In genomic region chr17:82010575-82011525, GRCh38 we compare ENCODE assay signal across 25 cellular contexts. TPM values are rescaled to one million over a fixed set of nuclear protein-coding genes. Genes with fewer than 3 reads are reported as not detected.
A peak's percentile ranks its signal among the peaks of the same experiment; 100 is the strongest.
DNase-seq lines count a peak whose midpoint lies in the region; ATAC-seq, FAIRE-seq and TF ChIP-seq lines count a peak whose summit lies in the region.
"Had no signal": no experiment of that assay in that cellular context is flagged by ENCODE, and none has a peak within 500 bp of the region (broad histone marks: within the 10 kb centered on the region; RNA-seq: fewer than 3 reads in every experiment).

No MANE protein-coding gene starts in this region.

- TF ChIP-seq RAD21 in GM12878 (IDR thresholded peaks at IDR 0.05; ENCODE audit: insufficient read depth, low read depth, low read length), result no peak

- H3K4me1 ChIP-seq in BLaER1 (peaks cover 78% of the 10 kb centered on the region), HEK293 (ENCODE audit: control insufficient read depth, insufficient read depth, low read length) (no peaks in the 10 kb centered on the region), GM12878 (ENCODE audit: control insufficient read depth, insufficient read depth, low read length) (no peaks in the 10 kb centered on the region), osteoblast (ENCODE audit: insufficient read depth, low read length) (peaks cover 26% of the 10 kb centered on the region)
- H3K4me1 ChIP-seq: HAP-1 had no signal

- CTCF ChIA-PET in HEK293 (lab: Yijun Ruan, JAX) (interaction anchor here (0.5 to 4.7 kb wide), 3 partner anchors 10 to 86 kb away, joined by 3 to 30 read pairs (median 3); no protein-coding TSS in a partner anchor), GM12878 (lab: Yijun Ruan, JAX) (no interaction called here)

- in situ Hi-C loops in GM12878 (cut with MboI), result no loop called here

- no TSS peak for BruUV-seq in GM12878 (replicated peaks; lab: Mats Ljungman, UMichigan)

- DNase-seq in GM12878 (ENCODE audit: low read depth, low spot score), result no peak
- DNase-seq in osteoblast (ENCODE audit: insufficient read length, low spot score, missing footprints), result peak; percentile 83
- no peak for DNase-seq in hepatic stellate cell (ENCODE audit: low spot score)
- no peak for DNase-seq in NCI-H1092 treated with DMSO at 0.1 percent for 48 hours (lab: John Stamatoyannopoulos, UW)
- DNase-seq: 8988T; ACHN; AML-193; BE2C; CD4-positive, alpha-beta T cell; CD8-positive, alpha-beta memory T cell; DMS 273 treated with DMSO at 0.1 percent for 48 hours; DMS79; EL; GDM1 had no signal

- H3K27ac ChIP-seq in BLaER1 (no peak overlapping the region), HEK293 (ENCODE audit: extremely low read depth, low read depth, low read length) (no peak overlapping the region), GM12878 (ENCODE audit: control insufficient read depth, insufficient read depth) (no peak overlapping the region), osteoblast (ENCODE audit: low read depth, low read length) (no peak overlapping the region)

- peak overlapping the region; percentile 85 for H3K4me2 ChIP-seq in BLaER1
- H3K4me2 ChIP-seq in GM12878 (ENCODE audit: control insufficient read depth, insufficient read depth), result no peak overlapping the region
- H3K4me2 ChIP-seq in osteoblast (ENCODE audit: insufficient read depth, low read length), result no peak overlapping the region
- H3K4me2 ChIP-seq: A549, GM23338 had no signal

- peaks cover 67% of the 10 kb centered on the region for H4K20me1 ChIP-seq in BLaER1
- no peaks in the 10 kb centered on the region for H4K20me1 ChIP-seq in GM12878 (ENCODE audit: control insufficient read depth, insufficient read depth)
- peaks cover 7% of the 10 kb centered on the region for H4K20me1 ChIP-seq in osteoblast (ENCODE audit: insufficient read depth, low read length)

- H3K36me3 ChIP-seq in BLaER1, result no peaks in the 10 kb centered on the region; the same call in 1 of the 2 replicates
- H3K36me3 ChIP-seq in HEK293 (ENCODE audit: control insufficient read depth in 2 of 2, insufficient read depth in 1 of 2, low read length in 2 of 2), result peaks cover 0 to 5% of the 10 kb centered on the region in 2 experiments; a peak in 1 of 3 replicates
- no peaks in the 10 kb centered on the region for H3K36me3 ChIP-seq in GM12878 (ENCODE audit: control insufficient read depth in 2 of 2, insufficient read depth in 2 of 2, low read length in 1 of 2)
- no peaks in the 10 kb centered on the region for H3K36me3 ChIP-seq in osteoblast (ENCODE audit: insufficient read depth, low read length)
- H3K36me3 ChIP-seq: HAP-1 had no signal

- FAIRE-seq in GM12878 (lab: Jason Lieb, UNC), result no peak
- FAIRE-seq: A549, D721Med, GM12891, GM18507, H54 had no signal

- H3K9me3 ChIP-seq in BLaER1, result no peaks in the 10 kb centered on the region
- no peaks in the 10 kb centered on the region for H3K9me3 ChIP-seq in HEK293 (ENCODE audit: control insufficient read depth, insufficient read depth, low read depth, low read length)
- no peaks in the 10 kb centered on the region for H3K9me3 ChIP-seq in GM12878 (replicated peaks; ENCODE audit: control insufficient read depth, insufficient read depth, low read length)
- no peaks in the 10 kb centered on the region for H3K9me3 ChIP-seq in osteoblast (ENCODE audit: low read depth, low read length)
- H3K9me3 ChIP-seq: A549, BE2C, HAP-1 had no signal

- H3K79me2 ChIP-seq in GM12878 (ENCODE audit: control insufficient read depth, insufficient read depth, low read length) (no peaks in the 10 kb centered on the region), osteoblast (ENCODE audit: insufficient read depth, low read length) (no peaks in the 10 kb centered on the region)

- TF ChIP-seq CTCF in HEK293 (tag by site-specific recombination; IDR thresholded peaks at IDR 0.05) (no peak), GM12878 (IDR thresholded peaks at IDR 0.05 in 2 of 3, conservative IDR thresholded peaks at IDR 0.05 in 1 of 3; ENCODE audit: control insufficient read depth in 2 of 3, extremely low read depth in 1 of 3, insufficient read depth in 1 of 3, low read depth in 3 of 3, low read length in 3 of 3) (no peak), osteoblast (IDR thresholded peaks at IDR 0.05; ENCODE audit: extremely low read depth, low read depth, low read length) (no peak)

- no peak for TF ChIP-seq EP300 in GM12878 (IDR thresholded peaks at IDR 0.05; ENCODE audit: borderline replicate concordance in 1 of 2, control insufficient read depth in 1 of 2, low read depth in 2 of 2, low read length in 2 of 2)

- H3K27me3 ChIP-seq in BLaER1, result peaks cover 47% of the 10 kb centered on the region
- H3K27me3 ChIP-seq in GM12878 (replicated peaks in 1 of 2; ENCODE audit: control insufficient read depth in 2 of 2, insufficient read depth in 2 of 2, low read length in 1 of 2), result no peaks in the 10 kb centered on the region
- no peaks in the 10 kb centered on the region for H3K27me3 ChIP-seq in osteoblast (ENCODE audit: insufficient read depth, low read length)
- H3K27me3 ChIP-seq: BE2C had no signal

- SMC1A ChIA-PET in GM12878 (lab: Charles Lee; ENCODE audit: uncharacterized antibody, unreplicated experiment), result no interaction called here

- 87% methylated on average over 35 of the region's 39 CpGs for WGBS in GM12878 (ENCODE audit: insufficient coverage, insufficient replicate concordance, low lambda C conversion rate, missing lambda C conversion rate)

- RAD21 ChIA-PET in GM12878 (lab: Charles Lee; ENCODE audit: unreplicated experiment), result no interaction called here

- intact Hi-C loops in GM12878 (cut with micrococcal nuclease; ENCODE audit: unreplicated experiment), result no loop called here

- H3K4me3 ChIP-seq in BLaER1, result no peak overlapping the region
- H3K4me3 ChIP-seq in HEK293 (ENCODE audit: low read depth, low read length), result no peak overlapping the region
- no peak overlapping the region for H3K4me3 ChIP-seq in GM12878
- no peak overlapping the region for H3K4me3 ChIP-seq in osteoblast (ENCODE audit: insufficient read depth, low read length)
- H3K4me3 ChIP-seq: A549, GM23338, HAP-1 had no signal

- POLR2A ChIA-PET in HEK293 (lab: Yijun Ruan, JAX), result interaction anchor here (1.6 kb wide), 1 partner anchor 12 kb away, joined by 3 read pairs; the partner anchor contains the start of genes CENPX and LRRC45
- POLR2A ChIA-PET in GM12878 (lab: Charles Lee), result interaction anchor here (0.6 kb wide), 1 partner anchor 242 kb away, joined by 4 read pairs; no protein-coding TSS in a partner anchor

- H2AFZ ChIP-seq in GM12878 (ENCODE audit: control insufficient read depth, low read depth, low read length), result no peak overlapping the region
- H2AFZ ChIP-seq in osteoblast (ENCODE audit: low read length), result no peak overlapping the region
- H2AFZ ChIP-seq: GM23338 had no signal

- H3K9ac ChIP-seq in BLaER1 (no peak overlapping the region), GM12878 (ENCODE audit: control insufficient read depth, insufficient read depth, low read length) (no peak overlapping the region)

- ATAC-seq in GM12878 (no peak), HG03457 (IDR thresholded peaks at IDR 0.05; ENCODE audit: unreplicated experiment) (no peak)
- ATAC-seq: GM23338 had no signal

- TF ChIP-seq POLR2A in GM12878 (IDR thresholded peaks at IDR 0.05; ENCODE audit: low read depth, low read length), result peak; percentile 51; the same call in 1 of the 2 replicates

RNA-seq across cellular contexts. Expression of gene CENPX, which starts 11.8 kb away (rescaled TPM):
- 11.1 and 12.5 TPM in 2 replicates for total RNA-seq in GM12878 (2013; cell fraction: nucleolus; rRNA removed)
- total RNA-seq in GM12878 (2014; rRNA removed) (84.0 and 101 TPM in 2 replicates), GM12878 (2014; rRNA removed; fragmentation: Illumina TruSeq; extraction: Trizol) (36.1 and 39.4 TPM in 2 replicates), GM12878 (2021) (84.0 and 89.0 TPM in 2 replicates), osteoblast (13.8 and 18.8 TPM in 2 replicates)
- polyA plus RNA-seq in GM12878 (2011; ENCODE audit: low read depth), result 25.7 TPM
- polyA plus RNA-seq in GM12878 (2011; rRNA removed) (29.3 and 54.8 TPM in 2 replicates), GM12878 (2014; fragmentation: Illumina TruSeq; extraction: Trizol) (4.1 and 26.8 TPM in 2 replicates), GM12878 (2014; fragmentation: Nextera tagmentation; extraction: Ambion mirVana) (10 to 100 TPM; 11.7 to 39.3 TPM), GM12878 (2014; rRNA removed) (111 and 113 TPM in 2 replicates), GM12878 (2016; fragmentation: Nextera tagmentation; extraction: Ambion mirVana) (100 to 1,000 TPM; 181 to 182 TPM)
- polyA plus RNA-seq in GM12878 (2011; cell fraction: cytosol; rRNA removed), result 67.3 and 105 TPM in 2 replicates
- 77.9 and 82.8 TPM in 2 replicates for polyA plus RNA-seq in GM12878 (2011; cell fraction: nucleus; rRNA removed)
- 34.3 and 37.6 TPM in 2 replicates for polyA plus RNA-seq in GM12878 (2012)
- polyA minus RNA-seq in GM12878 (2011; rRNA and poly(A)+ RNA removed), result 10.0 and 21.6 TPM in 2 replicates
- polyA minus RNA-seq in GM12878 (2011; cell fraction: cytosol; rRNA and poly(A)+ RNA removed), result 10.6 and 11.4 TPM in 2 replicates
- polyA minus RNA-seq in GM12878 (2011; cell fraction: nucleus; rRNA and poly(A)+ RNA removed), result 12.7 and 15.8 TPM in 2 replicates

RNA-seq across cellular contexts. Expression of gene LRRC45, which starts 12.3 kb away (rescaled TPM):
- total RNA-seq in GM12878 (2013; cell fraction: nucleolus; rRNA removed), result 22.5 and 23.4 TPM in 2 replicates
- total RNA-seq in GM12878 (2014; rRNA removed) (18.6 and 24.2 TPM in 2 replicates), GM12878 (2014; rRNA removed; fragmentation: Illumina TruSeq; extraction: Trizol) (5.9 and 8.9 TPM in 2 replicates), GM12878 (2021) (24.9 and 27.7 TPM in 2 replicates), osteoblast (12.1 and 13.4 TPM in 2 replicates)
- polyA plus RNA-seq in GM12878 (2011; ENCODE audit: low read depth), result 2.2 TPM
- polyA plus RNA-seq in GM12878 (2011; rRNA removed) (4.5 and 7.7 TPM in 2 replicates), GM12878 (2014; fragmentation: Illumina TruSeq; extraction: Trizol) (2.5 and 3.6 TPM in 2 replicates), GM12878 (2014; fragmentation: Nextera tagmentation; extraction: Ambion mirVana) (under 1 TPM; 0.03 to 0.05 TPM), GM12878 (2014; rRNA removed) (24.2 and 24.4 TPM in 2 replicates), GM12878 (2016; fragmentation: Nextera tagmentation; extraction: Ambion mirVana) (10 to 100 TPM; 12.0 to 13.4 TPM)
- polyA plus RNA-seq in GM12878 (2011; cell fraction: cytosol; rRNA removed), result 7.3 and 16.6 TPM in 2 replicates
- polyA plus RNA-seq in GM12878 (2011; cell fraction: nucleus; rRNA removed), result 72.6 and 103 TPM in 2 replicates
- polyA plus RNA-seq in GM12878 (2012), result 8.6 and 9.9 TPM in 2 replicates
- 4.2 and 11.4 TPM in 2 replicates for polyA minus RNA-seq in GM12878 (2011; rRNA and poly(A)+ RNA removed)
- polyA minus RNA-seq in GM12878 (2011; cell fraction: cytosol; rRNA and poly(A)+ RNA removed), result 4.7 and 6.4 TPM in 2 replicates
- 12.8 and 27.8 TPM in 2 replicates for polyA minus RNA-seq in GM12878 (2011; cell fraction: nucleus; rRNA and poly(A)+ RNA removed)

RNA-seq across cellular contexts. Expression of gene RAC3, which starts 20.6 kb away (rescaled TPM):
- 2.7 and 4.9 TPM in 2 replicates for total RNA-seq in GM12878 (2013; cell fraction: nucleolus; rRNA removed)
- total RNA-seq in GM12878 (2014; rRNA removed), result 23.5 and 29.8 TPM in 2 replicates
- 9.0 and 9.2 TPM in 2 replicates for total RNA-seq in GM12878 (2014; rRNA removed; fragmentation: Illumina TruSeq; extraction: Trizol)
- 14.6 and 16.2 TPM in 2 replicates for total RNA-seq in GM12878 (2021)
- 0.71 TPM for polyA plus RNA-seq in GM12878 (2011; ENCODE audit: low read depth)
- 1.2 and 4.2 TPM in 2 replicates for polyA plus RNA-seq in GM12878 (2011; rRNA removed)
- 4.7 and 7.5 TPM in 2 replicates for polyA plus RNA-seq in GM12878 (2011; cell fraction: cytosol; rRNA removed)
- polyA plus RNA-seq in GM12878 (2011; cell fraction: nucleus; rRNA removed), result 33.2 and 47.4 TPM in 2 replicates
- 3.4 and 4.9 TPM in 2 replicates for polyA plus RNA-seq in GM12878 (2012)
- 2.8 and 9.8 TPM in 2 replicates for polyA plus RNA-seq in GM12878 (2014; fragmentation: Illumina TruSeq; extraction: Trizol)
- under 1 TPM; 0.11 to 0.16 TPM for polyA plus RNA-seq in GM12878 (2014; fragmentation: Nextera tagmentation; extraction: Ambion mirVana)
- polyA plus RNA-seq in GM12878 (2014; rRNA removed), result 32.9 and 39.8 TPM in 2 replicates
- polyA plus RNA-seq in GM12878 (2016; fragmentation: Nextera tagmentation; extraction: Ambion mirVana), result 1 to 10 TPM; 1.7 TPM
- polyA minus RNA-seq in GM12878 (2011; rRNA and poly(A)+ RNA removed), result 0.44 and 1.0 TPM in 2 replicates
- polyA minus RNA-seq in GM12878 (2011; cell fraction: cytosol; rRNA and poly(A)+ RNA removed), result 3.1 TPM in 1 of 2 replicates, not detected in the other
- polyA minus RNA-seq in GM12878 (2011; cell fraction: nucleus; rRNA and poly(A)+ RNA removed), result 2.3 and 4.8 TPM in 2 replicates
- total RNA-seq in osteoblast, result 0.59 and 1.8 TPM in 2 replicates
- polyA plus RNA-seq: CD14-positive monocyte; CD8-positive, alpha-beta memory T cell had no signal

RNA-seq across cellular contexts. Expression of gene DCXR, which starts 26.6 kb away (rescaled TPM):
- 13.4 and 14.9 TPM in 2 replicates for total RNA-seq in GM12878 (2013; cell fraction: nucleolus; rRNA removed)
- total RNA-seq in GM12878 (2014; rRNA removed), result 80.8 and 85.8 TPM in 2 replicates
- 32.4 and 39.9 TPM in 2 replicates for total RNA-seq in GM12878 (2014; rRNA removed; fragmentation: Illumina TruSeq; extraction: Trizol)
- total RNA-seq in GM12878 (2021), result 110 and 119 TPM in 2 replicates
- polyA plus RNA-seq in GM12878 (2011; ENCODE audit: low read depth), result 79.4 TPM
- polyA plus RNA-seq in GM12878 (2011; rRNA removed), result 29.9 and 66.6 TPM in 2 replicates
- 188 and 195 TPM in 2 replicates for polyA plus RNA-seq in GM12878 (2011; cell fraction: cytosol; rRNA removed)
- polyA plus RNA-seq in GM12878 (2011; cell fraction: nucleus; rRNA removed), result 136 and 154 TPM in 2 replicates
- 73.6 and 79.6 TPM in 2 replicates for polyA plus RNA-seq in GM12878 (2012)
- 45.6 and 92.0 TPM in 2 replicates for polyA plus RNA-seq in GM12878 (2014; fragmentation: Illumina TruSeq; extraction: Trizol)
- 10 to 100 TPM; 12.3 to 44.8 TPM for polyA plus RNA-seq in GM12878 (2014; fragmentation: Nextera tagmentation; extraction: Ambion mirVana)
- 128 and 151 TPM in 2 replicates for polyA plus RNA-seq in GM12878 (2014; rRNA removed)
- polyA plus RNA-seq in GM12878 (2016; fragmentation: Nextera tagmentation; extraction: Ambion mirVana), result 100 to 1,000 TPM; 122 to 139 TPM
- polyA minus RNA-seq in GM12878 (2011; rRNA and poly(A)+ RNA removed), result 53.5 and 69.9 TPM in 2 replicates
- 23.2 and 25.8 TPM in 2 replicates for polyA minus RNA-seq in GM12878 (2011; cell fraction: cytosol; rRNA and poly(A)+ RNA removed)
- polyA minus RNA-seq in GM12878 (2011; cell fraction: nucleus; rRNA and poly(A)+ RNA removed), result 21.6 and 34.3 TPM in 2 replicates
- 23.9 and 31.8 TPM in 2 replicates for total RNA-seq in osteoblast

RNA-seq across cellular contexts. Expression of gene ASPSCR1, which starts 33.4 kb away (rescaled TPM):
- 52.1 and 55.2 TPM in 2 replicates for total RNA-seq in GM12878 (2013; cell fraction: nucleolus; rRNA removed)
- total RNA-seq in GM12878 (2014; rRNA removed) (34.9 and 43.8 TPM in 2 replicates), GM12878 (2014; rRNA removed; fragmentation: Illumina TruSeq; extraction: Trizol) (14.2 and 19.0 TPM in 2 replicates), GM12878 (2021) (42.4 and 43.3 TPM in 2 replicates), osteoblast (33.9 and 35.8 TPM in 2 replicates)
- polyA plus RNA-seq in GM12878 (2011; ENCODE audit: low read depth), result 8.2 TPM
- polyA plus RNA-seq in GM12878 (2011; rRNA removed) (4.1 and 10.3 TPM in 2 replicates), GM12878 (2014; fragmentation: Illumina TruSeq; extraction: Trizol) (1.7 and 10.9 TPM in 2 replicates), GM12878 (2014; fragmentation: Nextera tagmentation; extraction: Ambion mirVana) (1 to 10 TPM; 1.5 to 7.2 TPM), GM12878 (2014; rRNA removed) (48.4 and 58.7 TPM in 2 replicates), GM12878 (2016; fragmentation: Nextera tagmentation; extraction: Ambion mirVana) (10 to 100 TPM; 31.9 to 41.9 TPM)
- 19.8 and 36.7 TPM in 2 replicates for polyA plus RNA-seq in GM12878 (2011; cell fraction: cytosol; rRNA removed)
- polyA plus RNA-seq in GM12878 (2011; cell fraction: nucleus; rRNA removed), result 75.2 and 97.9 TPM in 2 replicates
- 19.6 and 27.9 TPM in 2 replicates for polyA plus RNA-seq in GM12878 (2012)
- 5.9 and 17.9 TPM in 2 replicates for polyA minus RNA-seq in GM12878 (2011; rRNA and poly(A)+ RNA removed)
- polyA minus RNA-seq in GM12878 (2011; cell fraction: cytosol; rRNA and poly(A)+ RNA removed), result 8.3 and 13.8 TPM in 2 replicates
- 26.1 and 47.5 TPM in 2 replicates for polyA minus RNA-seq in GM12878 (2011; cell fraction: nucleus; rRNA and poly(A)+ RNA removed)
